Comparison of ENCODE assay signal across 27 cellular contexts in genomic region chr1:244338996-244339692, GRCh38.
DNase-seq lines count a peak whose midpoint lies in the region; ATAC-seq and TF ChIP-seq lines count a peak whose summit lies in the region.
"Had no signal": no experiment of that assay in that cellular context is flagged by ENCODE, and none has a peak within 500 bp of the region (broad histone marks: within the 10 kb centered on the region; RNA-seq: fewer than 3 reads in every experiment).

No MANE protein-coding gene starts in this region.

- no peak for DNase-seq in T-helper 2 cell treated with Interferon-gamma antibody and Interleukin-4, amounts not matched to agents 5 μg/mL and 100 μg/mL, for 36 hours (ENCODE audit: low spot score)
- no peak for DNase-seq in T-helper 2 cell
- DNase-seq in activated CD8-positive, alpha-beta T cell treated with anti-CD3 and anti-CD28 coated beads, Interleukin-2, amount 10 ng/mL, durations not matched to agents 7 days and 5 days = peak; percentile 37
- DNase-seq in ecto neural progenitor cell (ENCODE audit: low spot score) = peak; percentile 41
- DNase-seq in stimulated activated naive CD8-positive, alpha-beta T cell treated with anti-CD3 and anti-CD28 coated beads, Interleukin-15, Interleukin-2, amounts not matched to agents 100 U/mL and 50 U/mL, for 24 hours = no peak
- no peak for DNase-seq in NCI-H2029 treated with DMSO at 0.1 percent for 48 hours (lab: John Stamatoyannopoulos, UW)
- no peak for DNase-seq in GM10248 (ENCODE audit: extremely low spot score)
- DNase-seq: 8988T; COR-L47; dermis blood vessel endothelial cell; HFFc6; kidney; midbrain; naive B cell; NCI-H1048; NCI-H446; NCI-H748 treated with DMSO at 0.1 percent for 48 hours; occipital lobe; psoas muscle; Right ventricle myocardium superior; stimulated activated CD8-positive, alpha-beta memory T cell treated with anti-CD3 and anti-CD28 coated beads, Interleukin-4, amount 100 ng/mL, for 48 hours; T1000; transverse colon had no signal

- peaks cover 4% of the 10 kb centered on the region for H3K27me3 Mint-ChIP-seq in T-helper 2 cell treated with Interferon-gamma antibody and Interleukin-4, amounts not matched to agents 5 μg/mL and 100 μg/mL, for 36 hours (ENCODE audit: low read depth)
- H3K27me3 Mint-ChIP-seq in activated CD8-positive, alpha-beta T cell treated with anti-CD3 and anti-CD28 coated beads, Interleukin-2, amount 10 ng/mL, durations not matched to agents 7 days and 5 days (ENCODE audit: low read depth) = peaks cover 8% of the 10 kb centered on the region

- H3K4me1 Mint-ChIP-seq in T-helper 2 cell treated with Interferon-gamma antibody and Interleukin-4, amounts not matched to agents 5 μg/mL and 100 μg/mL, for 36 hours (ENCODE audit: low read depth) = peaks cover 21% of the 10 kb centered on the region
- H3K4me1 Mint-ChIP-seq in activated CD8-positive, alpha-beta T cell treated with anti-CD3 and anti-CD28 coated beads, Interleukin-2, amount 10 ng/mL, durations not matched to agents 7 days and 5 days (ENCODE audit: low read depth) = peaks cover 41% of the 10 kb centered on the region
- H3K4me1 Mint-ChIP-seq: naive B cell had no signal

- CTCF ChIA-PET in activated CD8-positive, alpha-beta T cell treated with anti-CD3 and anti-CD28 coated beads, Interleukin-2, amount 10 ng/mL, durations not matched to agents 7 days and 5 days (lab: Charles Lee) = interaction anchor here (0.9 to 1.2 kb wide), 3 partner anchors 13 to 590 kb away, joined by 3 to 4 read pairs (median 3); no protein-coding TSS in a partner anchor
- CTCF ChIA-PET in GM10248 (lab: Yijun Ruan, JAX) = no interaction called here

- ATAC-seq in activated CD8-positive, alpha-beta T cell treated with anti-CD3 and anti-CD28 coated beads, Interleukin-2, amount 10 ng/mL, durations not matched to agents 7 days and 5 days = peak; percentile 74
- peak; percentile 15 for ATAC-seq in stimulated activated naive CD8-positive, alpha-beta T cell treated with anti-CD3 and anti-CD28 coated beads, Interleukin-15, Interleukin-2, amounts not matched to agents 100 U/mL and 50 U/mL, for 24 hours
- no peak for ATAC-seq in HG02588 (IDR thresholded peaks at IDR 0.05; ENCODE audit: unreplicated experiment)
- ATAC-seq: Panc1, psoas muscle, sciatic nerve had no signal

- H3K36me3 Mint-ChIP-seq in T-helper 2 cell treated with Interferon-gamma antibody and Interleukin-4, amounts not matched to agents 5 μg/mL and 100 μg/mL, for 36 hours (ENCODE audit: low read depth) = no peaks in the 10 kb centered on the region
- no peaks in the 10 kb centered on the region for H3K36me3 Mint-ChIP-seq in activated CD8-positive, alpha-beta T cell treated with anti-CD3 and anti-CD28 coated beads, Interleukin-2, amount 10 ng/mL, durations not matched to agents 7 days and 5 days (ENCODE audit: low read depth)
- H3K36me3 Mint-ChIP-seq: naive B cell had no signal

- no peak for TF ChIP-seq CTCF in GM10248 (IDR thresholded peaks at IDR 0.05; ENCODE audit: control extremely low read depth, extremely low read depth, low read depth, missing control alignments)

- H3K4me3 Mint-ChIP-seq in T-helper 2 cell treated with Interferon-gamma antibody and Interleukin-4, amounts not matched to agents 5 μg/mL and 100 μg/mL, for 36 hours = no peak overlapping the region
- H3K4me3 Mint-ChIP-seq in activated CD8-positive, alpha-beta T cell treated with anti-CD3 and anti-CD28 coated beads, Interleukin-2, amount 10 ng/mL, durations not matched to agents 7 days and 5 days = no peak overlapping the region
- H3K4me3 Mint-ChIP-seq: central memory CD8-positive, alpha-beta T cell; HFFc6; naive B cell had no signal

- peak overlapping the region; percentile 29 for H3K27ac Mint-ChIP-seq in T-helper 2 cell treated with Interferon-gamma antibody and Interleukin-4, amounts not matched to agents 5 μg/mL and 100 μg/mL, for 36 hours
- peak overlapping the region; percentile 23 for H3K27ac Mint-ChIP-seq in activated CD8-positive, alpha-beta T cell treated with anti-CD3 and anti-CD28 coated beads, Interleukin-2, amount 10 ng/mL, durations not matched to agents 7 days and 5 days
- H3K27ac Mint-ChIP-seq: HFFc6, naive B cell had no signal

- H3K9me3 Mint-ChIP-seq in T-helper 2 cell treated with Interferon-gamma antibody and Interleukin-4, amounts not matched to agents 5 μg/mL and 100 μg/mL, for 36 hours = no peaks in the 10 kb centered on the region
- H3K9me3 Mint-ChIP-seq in activated CD8-positive, alpha-beta T cell treated with anti-CD3 and anti-CD28 coated beads, Interleukin-2, amount 10 ng/mL, durations not matched to agents 7 days and 5 days (ENCODE audit: insufficient read depth) = no peaks in the 10 kb centered on the region
- H3K9me3 Mint-ChIP-seq: central memory CD8-positive, alpha-beta T cell; HFFc6 had no signal

- POLR2A ChIA-PET in activated CD8-positive, alpha-beta T cell treated with anti-CD3 and anti-CD28 coated beads, Interleukin-2, amount 10 ng/mL, durations not matched to agents 7 days and 5 days (lab: Charles Lee) = interaction anchor here (1.0 to 1.3 kb wide), 2 partner anchors 13 to 112 kb away, joined by 3 to 4 read pairs; no protein-coding TSS in a partner anchor
- POLR2A ChIA-PET in GM10248 (lab: Yijun Ruan, JAX) = no interaction called here

Comparison
In these comparisons a context has a peak if more than half of its experiments do, and no peak if none do; other contexts are left out.
1. DNase-seq: peak in activated CD8-positive, alpha-beta T cell treated with anti-CD3 and anti-CD28 coated beads, Interleukin-2, amount 10 ng/mL, durations not matched to agents 7 days and 5 days (single experiment) and ecto neural progenitor cell (single experiment); none in T-helper 2 cell treated with Interferon-gamma antibody and Interleukin-4, amounts not matched to agents 5 μg/mL and 100 μg/mL, for 36 hours (single experiment), T-helper 2 cell (0 of 5), stimulated activated naive CD8-positive, alpha-beta T cell treated with anti-CD3 and anti-CD28 coated beads, Interleukin-15, Interleukin-2, amounts not matched to agents 100 U/mL and 50 U/mL, for 24 hours (single experiment), NCI-H2029 treated with DMSO at 0.1 percent for 48 hours (single experiment) and GM10248 (single experiment).